In the genomic region with DNA sequence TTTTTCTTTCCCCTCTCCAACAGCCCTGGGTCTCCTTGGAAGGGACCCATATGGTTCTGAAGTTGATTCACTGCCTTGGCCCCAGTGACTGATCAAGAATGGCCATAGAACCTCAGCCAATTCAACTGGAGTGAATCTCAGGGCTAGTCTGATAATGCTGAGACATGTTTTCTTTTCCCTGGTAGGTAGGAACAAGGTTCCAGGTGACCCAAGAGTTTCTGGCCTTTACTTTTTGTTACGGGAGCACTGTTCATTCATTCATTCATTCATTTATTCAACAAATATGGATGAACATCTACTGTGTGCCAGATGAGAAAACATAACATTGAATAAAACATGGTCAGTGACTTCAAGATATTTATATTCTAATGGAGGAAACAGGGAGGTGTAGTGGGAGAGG, we compare ENCODE assay signal across 21 cellular contexts. TPM values are rescaled to one million over a fixed set of nuclear protein-coding genes. Genes with fewer than 3 reads are reported as not detected.
DNase-seq lines count a peak whose midpoint lies in the region; ATAC-seq, FAIRE-seq and TF ChIP-seq lines count a peak whose summit lies in the region.
"Had no signal": no experiment of that assay in that cellular context is flagged by ENCODE, and none has a peak within 500 bp of the region (broad histone marks: within the 10 kb centered on the region; RNA-seq: fewer than 3 reads in every experiment).

No MANE protein-coding gene starts in this region.

- H2AFZ ChIP-seq in HepG2 (ENCODE audit: low read length) (no peak overlapping the region), GM12878 (ENCODE audit: control insufficient read depth, low read depth, low read length) (no peak overlapping the region)

- no peak for FAIRE-seq in HepG2 (lab: Jason Lieb, UNC)
- FAIRE-seq in GM12878 (lab: Jason Lieb, UNC), result no peak
- FAIRE-seq: A549, G401.6, GM12892, GM18507 had no signal

- RAD21 ChIA-PET in GM12878 (lab: Charles Lee; ENCODE audit: unreplicated experiment), result no interaction called here

- H3K36me3 ChIP-seq in HepG2 (replicated peaks in 1 of 2; ENCODE audit: control insufficient read depth in 1 of 2, insufficient read depth in 2 of 2, low read length in 2 of 2), result no peaks in the 10 kb centered on the region
- H3K36me3 ChIP-seq in right lobe of liver, result no peaks in the 10 kb centered on the region
- no peaks in the 10 kb centered on the region for H3K36me3 ChIP-seq in GM12878 (ENCODE audit: control insufficient read depth in 2 of 2, insufficient read depth in 2 of 2, low read length in 1 of 2)
- H3K36me3 ChIP-seq in BE2C, result no peaks in the 10 kb centered on the region
- no peaks in the 10 kb centered on the region for H3K36me3 ChIP-seq in Caco-2 (ENCODE audit: control insufficient read depth, insufficient read depth, low read length)
- H3K36me3 ChIP-seq: BLaER1 had no signal

- in situ Hi-C loops in HepG2 (cut with HindIII; ENCODE audit: extremely low pct_ligation_motif_present, low pct_unique_long_range_greater_than_20kb) (loop anchor here (5.0 to 10.0 kb wide), 2 partner anchors 65 to 92 kb away; no protein-coding TSS in a partner anchor), GM12878 (cut with MboI) (no loop called here)

- H3K9me3 Mint-ChIP-seq in nephron (peaks cover 4% of the 10 kb centered on the region), Caco-2 (ENCODE audit: unreplicated experiment) (no peaks in the 10 kb centered on the region)

- H3K4me1 ChIP-seq in HepG2 (ENCODE audit: insufficient read depth, low read length), result peaks cover 33% of the 10 kb centered on the region
- peaks cover 0 to 30% (median 0%) of the 10 kb centered on the region in 4 donors for H3K4me1 ChIP-seq in right lobe of liver
- no peaks in the 10 kb centered on the region for H3K4me1 ChIP-seq in GM12878 (ENCODE audit: control insufficient read depth, insufficient read depth, low read length)
- H3K4me1 ChIP-seq in BE2C, result no peaks in the 10 kb centered on the region
- H3K4me1 ChIP-seq in Caco-2, result no peaks in the 10 kb centered on the region

- peaks cover 1% of the 10 kb centered on the region; the same call in 1 of the 2 replicates for H4K20me1 ChIP-seq in HepG2 (ENCODE audit: insufficient read depth, low read length)
- H4K20me1 ChIP-seq in GM12878 (ENCODE audit: control insufficient read depth, insufficient read depth), result no peaks in the 10 kb centered on the region

- no peaks in the 10 kb centered on the region for H3K27me3 ChIP-seq in HepG2 (ENCODE audit: control insufficient read depth in 1 of 2, insufficient read depth in 2 of 2, low read length in 2 of 2)
- H3K27me3 ChIP-seq in right lobe of liver, result no peaks in the 10 kb centered on the region
- peaks cover 0 to 3% of the 10 kb centered on the region in 2 experiments; a peak in 2 of 4 replicates for H3K27me3 ChIP-seq in GM12878 (replicated peaks in 1 of 2; ENCODE audit: control insufficient read depth in 2 of 2, insufficient read depth in 2 of 2, low read length in 1 of 2)
- peaks cover 22% of the 10 kb centered on the region for H3K27me3 ChIP-seq in BE2C
- H3K27me3 ChIP-seq in Caco-2 (replicated peaks; ENCODE audit: control insufficient read depth, insufficient read depth, low read length), result no peaks in the 10 kb centered on the region

- SMC1A ChIA-PET in GM12878 (lab: Charles Lee; ENCODE audit: uncharacterized antibody, unreplicated experiment), result no interaction called here

- no peak for DNase-seq in HepG2 (ENCODE audit: low spot score)
- DNase-seq in right lobe of liver, result no peak
- no peak for DNase-seq in GM12878 (ENCODE audit: low read depth, low spot score)
- no peak for DNase-seq in BE2C
- DNase-seq in cardiac septum (ENCODE audit: low spot score), result no peak
- no peak for DNase-seq in Caco-2
- DNase-seq: AML-193; C1 segment of cervical spinal cord; CD4-positive, CD25-positive, alpha-beta regulatory T cell; CD8-positive, alpha-beta T cell; DMS79 treated with DMSO at 0.1 percent for 48 hours; GF-D8 had no signal

- H3K9ac ChIP-seq in HepG2 (ENCODE audit: insufficient read depth, low read depth, low read length) (no peak overlapping the region), GM12878 (ENCODE audit: control insufficient read depth, insufficient read depth, low read length) (no peak overlapping the region)
- H3K9ac ChIP-seq: BLaER1 had no signal

- H3K79me2 ChIP-seq in HepG2 (ENCODE audit: insufficient read depth, low read length) (peaks cover 51% of the 10 kb centered on the region), GM12878 (ENCODE audit: control insufficient read depth, insufficient read depth, low read length) (peaks cover 12% of the 10 kb centered on the region)

- TF ChIP-seq CTCF in HepG2 (CRISPR knock-in tag; IDR thresholded peaks at IDR 0.05), result no peak
- TF ChIP-seq CTCF in right lobe of liver (IDR thresholded peaks at IDR 0.05), result no peak
- no peak for TF ChIP-seq CTCF in GM12878 (IDR thresholded peaks at IDR 0.05 in 2 of 3, conservative IDR thresholded peaks at IDR 0.05 in 1 of 3; ENCODE audit: control insufficient read depth in 2 of 3, extremely low read depth in 1 of 3, insufficient read depth in 1 of 3, low read depth in 3 of 3, low read length in 3 of 3)
- no peak for TF ChIP-seq CTCF in nephron (IDR thresholded peaks at IDR 0.05; ENCODE audit: unreplicated experiment in 3 of 3)
- no peak for TF ChIP-seq CTCF in BE2C (IDR thresholded peaks at IDR 0.05; ENCODE audit: low read depth, low read length)
- no peak for TF ChIP-seq CTCF in Caco-2 (IDR thresholded peaks at IDR 0.05; ENCODE audit: insufficient read depth in 1 of 2, low read depth in 1 of 2, low read length in 1 of 2, severe bottlenecking in 1 of 2, unreplicated experiment in 1 of 2)

- no peak for TF ChIP-seq EP300 in HepG2 (IDR thresholded peaks at IDR 0.05; ENCODE audit: low read depth in 2 of 2, low read length in 2 of 2)
- TF ChIP-seq EP300 in HepG2 (CRISPR knock-in tag; IDR thresholded peaks at IDR 0.05; ENCODE audit: borderline replicate concordance), result no peak
- TF ChIP-seq EP300 in GM12878 (IDR thresholded peaks at IDR 0.05; ENCODE audit: borderline replicate concordance in 1 of 2, control insufficient read depth in 1 of 2, low read depth in 2 of 2, low read length in 2 of 2), result no peak

- H3K27ac ChIP-seq in HepG2 (ENCODE audit: extremely low read length, insufficient read depth, low read length) (no peak overlapping the region), right lobe of liver (no peak overlapping the region), GM12878 (ENCODE audit: control insufficient read depth, insufficient read depth) (no peak overlapping the region)
- H3K27ac ChIP-seq: 22Rv1, A549, BLaER1 had no signal

- BruUV-seq in HepG2 (replicated peaks; lab: Mats Ljungman, UMichigan) (no TSS peak), GM12878 (replicated peaks; lab: Mats Ljungman, UMichigan) (no TSS peak), Caco-2 (replicated peaks; lab: Mats Ljungman, UMichigan) (no TSS peak)

- H3K36me3 Mint-ChIP-seq in nephron (ENCODE audit: low read depth), result no peaks in the 10 kb centered on the region
- H3K36me3 Mint-ChIP-seq in Caco-2 (ENCODE audit: insufficient read depth, unreplicated experiment), result no peaks in the 10 kb centered on the region

- intact Hi-C loops in HepG2 (cut with micrococcal nuclease; ENCODE audit: unreplicated experiment) (loop anchor here (10.0 kb wide), 1 partner anchor 335 kb away; a partner anchor contains a TSS), right lobe of liver (cut with DNase I) (no loop called here), GM12878 (cut with micrococcal nuclease; ENCODE audit: unreplicated experiment) (loop anchor here (5.0 to 10.0 kb wide), 4 partner anchors 192 to 905 kb away; a partner anchor contains a TSS), cardiac septum (cut with DNase I) (loop anchor here (10.0 kb wide), 1 partner anchor 335 kb away; a partner anchor contains a TSS), Caco-2 (cut with micrococcal nuclease; ENCODE audit: unreplicated experiment) (loop anchor here (10.0 kb wide), 1 partner anchor 335 kb away; a partner anchor contains a TSS)

- H3K4me2 ChIP-seq in HepG2 (ENCODE audit: low read depth, low read length), result no peak overlapping the region
- H3K4me2 ChIP-seq in GM12878 (ENCODE audit: control insufficient read depth, insufficient read depth), result no peak overlapping the region
- H3K4me2 ChIP-seq: A549, BLaER1 had no signal

- CTCF ChIA-PET in HepG2 (lab: Yijun Ruan, JAX; ENCODE audit: low intra/inter-chr PET ratio, low total read pairs), result no interaction called here
- CTCF ChIA-PET in GM12878 (lab: Yijun Ruan, JAX), result no interaction called here
- CTCF ChIA-PET in Caco-2 (lab: Charles Lee), result no interaction called here

- no peak for ATAC-seq in HepG2
- ATAC-seq in right lobe of liver, result no peak
- no peak for ATAC-seq in GM12878
- ATAC-seq: A549; CD8-positive, alpha-beta T cell had no signal

- 97% methylated on average over 1 of the region's 1 CpG for WGBS in HepG2 (ENCODE audit: low lambda C conversion rate)
- WGBS in right lobe of liver (ENCODE audit: insufficient coverage, low coverage, low lambda C conversion rate, missing lambda C conversion rate), result 38% methylated on average over 1 of the region's 1 CpG
- WGBS in GM12878 (ENCODE audit: insufficient coverage, insufficient replicate concordance, low lambda C conversion rate, missing lambda C conversion rate), result 100% methylated on average over 1 of the region's 1 CpG

- H3K4me1 Mint-ChIP-seq in nephron (peaks cover under 1% of the 10 kb centered on the region), Caco-2 (ENCODE audit: low read depth, unreplicated experiment) (no peaks in the 10 kb centered on the region)

- TF ChIP-seq RAD21 in HepG2 (CRISPR knock-in tag; IDR thresholded peaks at IDR 0.05) (no peak), GM12878 (IDR thresholded peaks at IDR 0.05; ENCODE audit: insufficient read depth, low read depth, low read length) (no peak)

- no peak overlapping the region for H3K27ac Mint-ChIP-seq in nephron
- H3K27ac Mint-ChIP-seq in Caco-2 (ENCODE audit: unreplicated experiment), result no peak overlapping the region
- H3K27ac Mint-ChIP-seq: B cell; CD14-positive monocyte; CD4-positive, CD25-positive, alpha-beta regulatory T cell; CD8-positive, alpha-beta T cell had no signal

- TF ChIP-seq POLR2A in HepG2 (IDR thresholded peaks at IDR 0.05; ENCODE audit: insufficient read depth in 1 of 2, low read depth in 2 of 2, low read length in 2 of 2) (no peak), right lobe of liver (IDR thresholded peaks at IDR 0.05) (no peak), GM12878 (IDR thresholded peaks at IDR 0.05; ENCODE audit: low read depth, low read length) (no peak)

- POLR2A ChIA-PET in HepG2 (lab: Yijun Ruan, JAX) (no interaction called here), GM12878 (lab: Charles Lee) (no interaction called here), Caco-2 (lab: Charles Lee) (no interaction called here)

- H3K9me3 ChIP-seq in HepG2 (ENCODE audit: low read length), result peaks cover 2% of the 10 kb centered on the region
- H3K9me3 ChIP-seq in right lobe of liver, result peaks cover 0 to 5% (median 0%) of the 10 kb centered on the region in 4 donors
- no peaks in the 10 kb centered on the region for H3K9me3 ChIP-seq in GM12878 (replicated peaks; ENCODE audit: control insufficient read depth, insufficient read depth, low read length)
- no peaks in the 10 kb centered on the region for H3K9me3 ChIP-seq in BE2C
- H3K9me3 ChIP-seq in Caco-2, result no peaks in the 10 kb centered on the region
- H3K9me3 ChIP-seq: A549 had no signal

- H3K4me3 ChIP-seq in HepG2 (replicated peaks in 1 of 3; ENCODE audit: insufficient read depth in 1 of 3, low read depth in 2 of 3, low read length in 3 of 3) (no peak overlapping the region), right lobe of liver (no peak overlapping the region), GM12878 (no peak overlapping the region), BE2C (ENCODE audit: low read depth, low read length) (no peak overlapping the region), Caco-2 (ENCODE audit: low read depth, low read length) (no peak overlapping the region)
- H3K4me3 ChIP-seq: A549, BLaER1 had no signal

- H3K27me3 Mint-ChIP-seq in nephron (ENCODE audit: low read depth) (peaks cover 12% of the 10 kb centered on the region), Caco-2 (ENCODE audit: insufficient read depth, unreplicated experiment) (no peaks in the 10 kb centered on the region)
- H3K27me3 Mint-ChIP-seq: B cell had no signal

- H3K4me3 Mint-ChIP-seq in nephron (peak overlapping the region in 2 of 3 experiments; percentile 29 to 40), Caco-2 (ENCODE audit: unreplicated experiment) (no peak overlapping the region)
- H3K4me3 Mint-ChIP-seq: B cell; CD14-positive monocyte; CD8-positive, alpha-beta T cell had no signal

RNA-seq across cellular contexts. Expression of a gene that starts 3.1 kb away (rescaled TPM):
- total RNA-seq in HepG2 (2016; rRNA removed; fragmentation: Illumina TruSeq; extraction: Trizol), result 76.1 and 76.5 TPM in 2 replicates
- 177 and 189 TPM in 2 replicates for total RNA-seq in HepG2 (2016; cell fraction: cytosol; rRNA removed; fragmentation: Illumina TruSeq; extraction: Trizol; ENCODE audit: low read depth)
- total RNA-seq in HepG2 (2016; cell fraction: insoluble cytoplasmic fraction; rRNA removed; fragmentation: Illumina TruSeq; extraction: Trizol), result 71.7 and 74.4 TPM in 2 replicates
- 60.3 and 72.3 TPM in 2 replicates for total RNA-seq in HepG2 (2016; cell fraction: membrane; rRNA removed; fragmentation: Illumina TruSeq; extraction: Trizol)
- total RNA-seq in HepG2 (2016; cell fraction: nucleus; rRNA removed; fragmentation: Illumina TruSeq; extraction: Trizol), result 106 and 120 TPM in 2 replicates
- polyA plus RNA-seq in HepG2 (2011; rRNA removed), result 52.2 and 62.5 TPM in 2 replicates
- 39.3 and 44.4 TPM in 2 replicates for polyA plus RNA-seq in HepG2 (2011; cell fraction: cytosol; rRNA removed)
- 79.8 and 99.4 TPM in 2 replicates for polyA plus RNA-seq in HepG2 (2011; cell fraction: nucleus; rRNA removed)
- 25.6 and 27.8 TPM in 2 replicates for polyA plus RNA-seq in HepG2 (2012)
- polyA plus RNA-seq in HepG2 (2016; cell fraction: cytosol; fragmentation: Illumina TruSeq; extraction: Trizol; ENCODE audit: low read depth), result 4.7 and 5.0 TPM in 2 replicates
- polyA plus RNA-seq in HepG2 (2016; cell fraction: insoluble cytoplasmic fraction; fragmentation: Illumina TruSeq; extraction: Trizol; ENCODE audit: low read depth), result 53.3 and 60.9 TPM in 2 replicates
- 13.0 and 14.6 TPM in 2 replicates for polyA plus RNA-seq in HepG2 (2016; cell fraction: membrane; fragmentation: Illumina TruSeq; extraction: Trizol; ENCODE audit: low read depth)
- 129 and 143 TPM in 2 replicates for polyA plus RNA-seq in HepG2 (2016; cell fraction: nucleus; fragmentation: Illumina TruSeq; extraction: Trizol; ENCODE audit: insufficient read depth, low read depth)
- polyA minus RNA-seq in HepG2 (2011; rRNA and poly(A)+ RNA removed; ENCODE audit: low replicate concordance), result 58.0 and 138 TPM in 2 replicates
- 42.1 and 44.2 TPM in 2 replicates for polyA minus RNA-seq in HepG2 (2011; cell fraction: cytosol; rRNA and poly(A)+ RNA removed)
- 164 and 187 TPM in 2 replicates for polyA minus RNA-seq in HepG2 (2011; cell fraction: nucleus; rRNA and poly(A)+ RNA removed)
- total RNA-seq in right lobe of liver, result 10 to 100 TPM; 18.9 to 26.6 (median 23.5) TPM
- 33.4 and 36.8 TPM in 2 replicates for total RNA-seq in GM12878 (2013; cell fraction: nucleolus; rRNA removed)
- 6.5 and 7.7 TPM in 2 replicates for total RNA-seq in GM12878 (2014; rRNA removed)
- 9.5 and 9.6 TPM in 2 replicates for total RNA-seq in GM12878 (2014; rRNA removed; fragmentation: Illumina TruSeq; extraction: Trizol)
- 12.0 and 14.4 TPM in 2 replicates for total RNA-seq in GM12878 (2021)
- 5.0 TPM for polyA plus RNA-seq in GM12878 (2011; ENCODE audit: low read depth)
- polyA plus RNA-seq in GM12878 (2011; rRNA removed), result 17.4 and 19.1 TPM in 2 replicates
- 15.6 and 17.7 TPM in 2 replicates for polyA plus RNA-seq in GM12878 (2011; cell fraction: cytosol; rRNA removed)
- 24.6 and 27.5 TPM in 2 replicates for polyA plus RNA-seq in GM12878 (2011; cell fraction: nucleus; rRNA removed)
- 10.2 and 11.4 TPM in 2 replicates for polyA plus RNA-seq in GM12878 (2012)
- 10.6 and 12.7 TPM in 2 replicates for polyA plus RNA-seq in GM12878 (2014; fragmentation: Illumina TruSeq; extraction: Trizol)
- polyA plus RNA-seq in GM12878 (2014; fragmentation: Nextera tagmentation; extraction: Ambion mirVana), result 1 to 10 TPM; 1.7 to 2.7 TPM
- polyA plus RNA-seq in GM12878 (2014; rRNA removed), result 8.0 and 10.2 TPM in 2 replicates
- polyA plus RNA-seq in GM12878 (2016; fragmentation: Nextera tagmentation; extraction: Ambion mirVana), result 1 to 10 TPM; 2.1 to 2.2 TPM
- polyA minus RNA-seq in GM12878 (2011; rRNA and poly(A)+ RNA removed), result 42.4 and 46.8 TPM in 2 replicates
- polyA minus RNA-seq in GM12878 (2011; cell fraction: cytosol; rRNA and poly(A)+ RNA removed), result 12.4 and 14.0 TPM in 2 replicates
- 28.9 and 45.7 TPM in 2 replicates for polyA minus RNA-seq in GM12878 (2011; cell fraction: nucleus; rRNA and poly(A)+ RNA removed)
- 3.7 TPM for polyA plus RNA-seq in BE2C (2012; ENCODE audit: insufficient read depth, insufficient read length, low read depth)
- total RNA-seq in cardiac septum, result 19.1 TPM
- total RNA-seq in Caco-2 (2022), result 6.9 and 8.9 TPM in 2 replicates

Comparison
In these comparisons a context has a peak if more than half of its experiments do, and no peak if none do; other contexts are left out.
1. intact Hi-C loops: an anchor here in HepG2 (10.0 kb wide), GM12878 (5.0 to 10.0 kb wide), cardiac septum (10.0 kb wide) and Caco-2 (10.0 kb wide); none called in right lobe of liver.